8 cellular contexts compared by ENCODE assay signal in genomic region chr3:8658326-8659212, GRCh38.
DNase-seq lines count a peak whose midpoint lies in the region; ATAC-seq lines count a peak whose summit lies in the region.

No MANE protein-coding gene starts in this region.

- H3K9me3 ChIP-seq in effector memory CD4-positive, alpha-beta T cell (ENCODE audit: control insufficient read depth, low read length), result no peaks in the 10 kb centered on the region

- H3K4me1 ChIP-seq in effector memory CD4-positive, alpha-beta T cell (ENCODE audit: control insufficient read depth, insufficient read depth, low read length, poor library complexity, severe bottlenecking), result no peaks in the 10 kb centered on the region

- peak; percentile 38 to 81 (median 50) for DNase-seq in NCI-H1417 (lab: John Stamatoyannopoulos, UW)
- no peak for DNase-seq in NCI-H1417 treated with DMSO at 0.1 percent for 48 hours (lab: John Stamatoyannopoulos, UW)
- DNase-seq in NCI-H69 (lab: John Stamatoyannopoulos, UW), result peak; percentile 40
- DNase-seq in fibroblast of gingiva (ENCODE audit: low read depth), result peak; percentile 10
- DNase-seq in putamen (ENCODE audit: low spot score), result peak; percentile 18
- no peak for DNase-seq in stimulated activated CD4-positive, alpha-beta T cell treated with anti-CD3 and anti-CD28 coated beads, Interleukin-4, amount 100 ng/mL, for 24 hours
- no peak for DNase-seq in effector memory CD4-positive, alpha-beta T cell

- no peaks in the 10 kb centered on the region for H3K36me3 ChIP-seq in effector memory CD4-positive, alpha-beta T cell (ENCODE audit: control insufficient read depth, insufficient read depth, low read length)

- no peak overlapping the region for H3K27ac ChIP-seq in effector memory CD4-positive, alpha-beta T cell (ENCODE audit: insufficient read depth, low read length, poor library complexity, severe bottlenecking)

- H3K4me3 ChIP-seq in effector memory CD4-positive, alpha-beta T cell (ENCODE audit: insufficient read depth, low read depth, low read length, poor library complexity, severe bottlenecking), result no peak overlapping the region

- ATAC-seq in HG02981 (IDR thresholded peaks at IDR 0.05; ENCODE audit: unreplicated experiment), result peak; percentile 87

- no peaks in the 10 kb centered on the region for H3K27me3 ChIP-seq in effector memory CD4-positive, alpha-beta T cell (replicated peaks; ENCODE audit: control insufficient read depth, insufficient read depth, low read length, poor library complexity, severe bottlenecking)

Comparison
In these comparisons a context has a peak if more than half of its experiments do, and no peak if none do; other contexts are left out.
1. DNase-seq: peak in NCI-H1417 (3 of 3), NCI-H69 (single experiment), fibroblast of gingiva (single experiment) and putamen (single experiment); none in NCI-H1417 treated with DMSO at 0.1 percent for 48 hours (single experiment), stimulated activated CD4-positive, alpha-beta T cell treated with anti-CD3 and anti-CD28 coated beads, Interleukin-4, amount 100 ng/mL, for 24 hours (single experiment) and effector memory CD4-positive, alpha-beta T cell (0 of 3).